In genomic region chr12:9372202-9372601, GRCh38 we compare ENCODE assay signal across 2 cellular contexts.
TF ChIP-seq lines count a peak whose summit lies in the region.

No MANE protein-coding gene starts in this region.

TF ChIP-seq in Ishikawa, 13 proteins besides CTCF, POLR2A, EP300 and RAD21 (continued from another document):
- no peak for TF ChIP-seq MAX (IDR thresholded peaks at IDR 0.05)
- no peak for TF ChIP-seq REST (IDR thresholded peaks at IDR 0.05; ENCODE audit: low read depth)
- no peak for TF ChIP-seq FOXM1 (IDR thresholded peaks at IDR 0.05; ENCODE audit: borderline replicate concordance, low read depth)
- TF ChIP-seq YY1 (IDR thresholded peaks at IDR 0.05; ENCODE audit: low read depth): no peak
- TF ChIP-seq NFIC (IDR thresholded peaks at IDR 0.05): no peak
- TF ChIP-seq EGR1 (IDR thresholded peaks at IDR 0.05): no peak
- TF ChIP-seq CREB1 (IDR thresholded peaks at IDR 0.05; ENCODE audit: low read depth): no peak
- no peak for TF ChIP-seq TAF1 (IDR thresholded peaks at IDR 0.05; ENCODE audit: low read depth)

TF ChIP-seq in GM12878, 131 proteins besides CTCF, POLR2A, EP300 and RAD21:
- no peak for TF ChIP-seq ZNF687 (IDR thresholded peaks at IDR 0.05)
- TF ChIP-seq USF2 (IDR thresholded peaks at IDR 0.05; ENCODE audit: borderline replicate concordance, low read depth, low read length): no peak
- no peak for TF ChIP-seq MLLT1 (IDR thresholded peaks at IDR 0.05)
- no peak for TF ChIP-seq POLR2AphosphoS2 (IDR thresholded peaks at IDR 0.05; ENCODE audit: low read depth, low read length)
